In genomic region chr9:125705893-125706292, GRCh38 we compare ENCODE assay signal across 1 cellular context.
TF ChIP-seq lines count a peak whose summit lies in the region.

No MANE protein-coding gene starts in this region.

TF ChIP-seq in endothelial cell of umbilical vein, 7 proteins besides CTCF, POLR2A, EP300 and RAD21 (continued from another document):
- no peak for TF ChIP-seq FOS (IDR thresholded peaks at IDR 0.05; ENCODE audit: borderline replicate concordance, insufficient read depth, low read length)
- no peak for TF ChIP-seq MYC (IDR thresholded peaks at IDR 0.05; ENCODE audit: low read depth, low read length)
- no peak for TF ChIP-seq JUN (IDR thresholded peaks at IDR 0.05; ENCODE audit: borderline replicate concordance, insufficient read depth, insufficient read length, low read depth)
- TF ChIP-seq MAX (IDR thresholded peaks at IDR 0.05; ENCODE audit: insufficient read depth, insufficient read length), result no peak
